Comparison of ENCODE assay signal across 15 cellular contexts in the genomic region with DNA sequence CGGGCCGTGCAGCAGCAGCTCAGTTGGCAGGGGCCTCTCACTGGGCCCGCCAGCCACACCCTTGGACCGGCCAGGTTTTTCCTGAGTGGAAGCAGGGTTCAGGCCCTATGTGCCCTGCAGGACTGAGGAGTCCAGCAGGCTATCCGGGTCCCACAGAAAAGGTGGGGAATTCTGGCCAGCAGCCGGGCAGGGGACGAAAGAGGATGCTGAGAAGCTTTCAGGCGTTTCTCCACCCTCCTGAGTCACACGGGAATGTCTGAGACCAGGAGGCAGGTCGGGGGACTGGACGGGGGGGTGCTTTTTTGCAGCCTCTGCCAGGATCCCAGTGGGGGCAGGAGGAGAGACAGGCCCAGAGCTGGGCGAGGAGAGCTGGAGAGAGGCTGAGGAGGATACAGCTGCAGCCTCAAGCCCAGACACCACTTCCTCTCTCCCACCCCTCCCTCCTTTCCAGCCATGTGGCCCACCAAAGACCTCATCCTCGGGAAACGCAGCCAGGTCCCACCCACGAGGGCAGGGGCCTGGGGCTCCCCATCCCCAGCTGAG.
DNase-seq lines count a peak whose midpoint lies in the region; ATAC-seq and TF ChIP-seq lines count a peak whose summit lies in the region.
"Had no signal": no experiment of that assay in that cellular context is flagged by ENCODE, and none has a peak within 500 bp of the region (broad histone marks: within the 10 kb centered on the region; RNA-seq: fewer than 3 reads in every experiment).

No MANE protein-coding gene starts in this region.

- H3K4me3 ChIP-seq in Jurkat, Clone E6-1 (ENCODE audit: low read length): no peak overlapping the region
- no peak overlapping the region for H3K4me3 ChIP-seq in thyroid gland (replicated peaks in 1 of 3)

- peaks cover 56% of the 10 kb centered on the region for H3K4me1 Mint-ChIP-seq in chondrocyte (ENCODE audit: low read depth)
- peaks cover 15 to 27% of the 10 kb centered on the region in 2 donors for H3K4me1 Mint-ChIP-seq in stimulated activated naive B cell treated with anti-CD40 and anti-IgM and Interleukin-4, amounts not matched to agents 10 μg/mL and 1 μg/mL and 100 μg/mL, for 72 hours

- H3K27me3 ChIP-seq in layer of hippocampus (ENCODE audit: control insufficient read depth, insufficient read depth, low read length) (no peaks in the 10 kb centered on the region), thyroid gland (no peaks in the 10 kb centered on the region)

- no peaks in the 10 kb centered on the region for H3K9me3 ChIP-seq in thyroid gland
- H3K9me3 ChIP-seq: neutrophil had no signal

- H3K36me3 Mint-ChIP-seq in chondrocyte (ENCODE audit: low read depth): peaks cover 6% of the 10 kb centered on the region
- peaks cover 2 to 4% of the 10 kb centered on the region in 2 donors for H3K36me3 Mint-ChIP-seq in stimulated activated naive B cell treated with anti-CD40 and anti-IgM and Interleukin-4, amounts not matched to agents 10 μg/mL and 1 μg/mL and 100 μg/mL, for 72 hours
- H3K36me3 Mint-ChIP-seq: activated naive CD8-positive, alpha-beta T cell had no signal

- ATAC-seq in stimulated activated naive B cell treated with anti-CD40 and anti-IgM and Interleukin-4, amounts not matched to agents 10 μg/mL and 1 μg/mL and 100 μg/mL, for 72 hours (replicated peaks): no peak
- ATAC-seq: stimulated activated naive CD8-positive, alpha-beta T cell treated with anti-CD3 and anti-CD28 coated beads, Interleukin-15, amount 100 ng/mL, for 72 hours had no signal

- no peak for TF ChIP-seq POLR2A in thyroid gland (IDR thresholded peaks at IDR 0.05)

- H3K4me1 ChIP-seq in thyroid gland: peaks cover 3 to 28% of the 10 kb centered on the region in 2 donors

- DNase-seq in Jurkat, Clone E6-1 (ENCODE audit: low read depth, low spot score): peak; percentile 67
- DNase-seq in chondrocyte (ENCODE audit: low spot score) (no peak), thyroid gland (peak; percentile 24 to 37)
- no peak for DNase-seq in activated CD8-positive, alpha-beta memory T cell treated with anti-CD3 and anti-CD28 coated beads, Interleukin-2, amount 50 U/mL, for 48 hours
- DNase-seq in NK-92 treated with Interleukin-12 subunit alpha and Interleukin-12 subunit beta, amount 100 ng/mL, for 24 hours (lab: John Stamatoyannopoulos, UW): no peak
- no peak for DNase-seq in stimulated activated naive B cell treated with anti-CD40 and anti-IgM and Interleukin-4, amounts not matched to agents 10 μg/mL and 1 μg/mL and 100 μg/mL, for 72 hours
- DNase-seq: activated CD8-positive, alpha-beta memory T cell treated with anti-CD3 and anti-CD28 coated beads, Interleukin-2, amount 50 U/mL, for 4 hours; NCI-H1930; NCI-H526; stimulated activated naive CD8-positive, alpha-beta T cell treated with anti-CD3 and anti-CD28 coated beads, Interleukin-15, amount 100 ng/mL, for 72 hours had no signal

- TF ChIP-seq CTCF in chondrocyte (IDR thresholded peaks at IDR 0.05): no peak
- no peak for TF ChIP-seq CTCF in thyroid gland (IDR thresholded peaks at IDR 0.05)

- H3K27ac ChIP-seq in layer of hippocampus (ENCODE audit: low read depth, low read length) (peak overlapping the region; percentile 38), thyroid gland (no peak overlapping the region)
- H3K27ac ChIP-seq: neutrophil had no signal

- no peak overlapping the region for H3K4me3 Mint-ChIP-seq in chondrocyte (ENCODE audit: unreplicated experiment)
- H3K4me3 Mint-ChIP-seq in stimulated activated naive B cell treated with anti-CD40 and anti-IgM and Interleukin-4, amounts not matched to agents 10 μg/mL and 1 μg/mL and 100 μg/mL, for 72 hours: no peak overlapping the region
- H3K4me3 Mint-ChIP-seq: activated naive CD8-positive, alpha-beta T cell; B cell; memory B cell; stimulated activated naive CD8-positive, alpha-beta T cell treated with anti-CD3 and anti-CD28 coated beads, Interleukin-15, amount 100 ng/mL, for 72 hours had no signal

- no peaks in the 10 kb centered on the region for H3K27me3 Mint-ChIP-seq in chondrocyte (ENCODE audit: low read depth)
- peaks cover 0 to 10% of the 10 kb centered on the region in 2 donors for H3K27me3 Mint-ChIP-seq in stimulated activated naive B cell treated with anti-CD40 and anti-IgM and Interleukin-4, amounts not matched to agents 10 μg/mL and 1 μg/mL and 100 μg/mL, for 72 hours
- H3K27me3 Mint-ChIP-seq: activated naive CD8-positive, alpha-beta T cell; B cell; stimulated activated naive CD8-positive, alpha-beta T cell treated with anti-CD3 and anti-CD28 coated beads, Interleukin-15, amount 100 ng/mL, for 72 hours had no signal

- WGBS in thyroid gland, 2 donors: 64 to 67% methylated on average over 11 to 14 of the region's 15 CpGs

- intact Hi-C loops in thyroid gland (cut with DNase I): no loop called here

- peak overlapping the region; percentile 93 for H3K27ac Mint-ChIP-seq in chondrocyte (ENCODE audit: unreplicated experiment)
- no peak overlapping the region for H3K27ac Mint-ChIP-seq in stimulated activated naive B cell treated with anti-CD40 and anti-IgM and Interleukin-4, amounts not matched to agents 10 μg/mL and 1 μg/mL and 100 μg/mL, for 72 hours
- H3K27ac Mint-ChIP-seq: activated naive CD8-positive, alpha-beta T cell; B cell; memory B cell; stimulated activated naive CD8-positive, alpha-beta T cell treated with anti-CD3 and anti-CD28 coated beads, Interleukin-15, amount 100 ng/mL, for 72 hours had no signal

- H3K9me3 Mint-ChIP-seq in chondrocyte (ENCODE audit: low read depth): peaks cover 8% of the 10 kb centered on the region
- peaks cover 3 to 5% of the 10 kb centered on the region in 2 donors for H3K9me3 Mint-ChIP-seq in stimulated activated naive B cell treated with anti-CD40 and anti-IgM and Interleukin-4, amounts not matched to agents 10 μg/mL and 1 μg/mL and 100 μg/mL, for 72 hours

- H3K36me3 ChIP-seq in thyroid gland: no peaks in the 10 kb centered on the region
- H3K36me3 ChIP-seq: neutrophil had no signal

Comparison
In these comparisons a context has a peak if more than half of its experiments do, and no peak if none do; other contexts are left out.
1. DNase-seq: peak in Jurkat, Clone E6-1 (single experiment) and thyroid gland (2 of 2); none in chondrocyte (single experiment), activated CD8-positive, alpha-beta memory T cell treated with anti-CD3 and anti-CD28 coated beads, Interleukin-2, amount 50 U/mL, for 48 hours (single experiment), NK-92 treated with Interleukin-12 subunit alpha and Interleukin-12 subunit beta, amount 100 ng/mL, for 24 hours (single experiment) and stimulated activated naive B cell treated with anti-CD40 and anti-IgM and Interleukin-4, amounts not matched to agents 10 μg/mL and 1 μg/mL and 100 μg/mL, for 72 hours (single experiment).